2 cellular contexts compared by ENCODE assay signal in genomic region chr13:30301827-30302226, GRCh38.
A peak's percentile ranks its signal among the peaks of the same experiment; 100 is the strongest.
TF ChIP-seq lines count a peak whose summit lies in the region.

No MANE protein-coding gene starts in this region.

TF ChIP-seq in IMR-90, 13 proteins besides CTCF, POLR2A, EP300 and RAD21:
- TF ChIP-seq CEBPB (IDR thresholded peaks at IDR 0.05; ENCODE audit: low read depth, low read length), result 0 out of 2 replicates have a peak, but pooled peaks have one; percentile 12
- TF ChIP-seq MXI1 (IDR thresholded peaks at IDR 0.05; ENCODE audit: borderline replicate concordance, low read depth, low read length), result no peak
- TF ChIP-seq BHLHE40 (IDR thresholded peaks at IDR 0.05; ENCODE audit: low read depth, low read length), result no peak
- TF ChIP-seq RCOR1 (IDR thresholded peaks at IDR 0.05; ENCODE audit: insufficient replicate concordance, low read length), result no peak
- TF ChIP-seq SMC3 (IDR thresholded peaks at IDR 0.05; ENCODE audit: low read depth, low read length), result no peak
- TF ChIP-seq RFX5 (IDR thresholded peaks at IDR 0.05; ENCODE audit: low read depth, low read length), result no peak
- no peak for TF ChIP-seq USF2 (IDR thresholded peaks at IDR 0.05; ENCODE audit: low read depth, low read length)

TF ChIP-seq in SK-N-SH treated with all-trans-retinoic acid at 6 μM for 48 hours, 23 proteins besides CTCF, POLR2A, EP300 and RAD21:
- TF ChIP-seq ZFP30 (CRISPR knock-in tag; IDR thresholded peaks at IDR 0.05) (no peak), TSHZ2 (CRISPR knock-in tag; IDR thresholded peaks at IDR 0.05) (no peak), ZNF8 (CRISPR knock-in tag; IDR thresholded peaks at IDR 0.05) (no peak), GLIS3 (CRISPR knock-in tag; IDR thresholded peaks at IDR 0.05) (no peak), OSR1 (CRISPR knock-in tag; IDR thresholded peaks at IDR 0.05) (no peak), ESRRG (CRISPR knock-in tag; IDR thresholded peaks at IDR 0.05) (no peak), ZNF565 (CRISPR knock-in tag; conservative IDR thresholded peaks at IDR 0.05; ENCODE audit: low read depth) (no peak), TOX (CRISPR knock-in tag; IDR thresholded peaks at IDR 0.05; ENCODE audit: borderline replicate concordance) (no peak), ZFP3 (CRISPR knock-in tag; IDR thresholded peaks at IDR 0.05) (no peak), PPARA (CRISPR knock-in tag; IDR thresholded peaks at IDR 0.05; ENCODE audit: borderline replicate concordance) (no peak), CREB5 (CRISPR knock-in tag; IDR thresholded peaks at IDR 0.05; ENCODE audit: low read depth) (no peak), BACH2 (CRISPR knock-in tag; IDR thresholded peaks at IDR 0.05; ENCODE audit: borderline replicate concordance) (no peak), PATZ1 (CRISPR knock-in tag; IDR thresholded peaks at IDR 0.05; ENCODE audit: borderline replicate concordance) (no peak), SNAI2 (CRISPR knock-in tag; IDR thresholded peaks at IDR 0.05) (no peak), TCF4 (CRISPR knock-in tag; IDR thresholded peaks at IDR 0.05; ENCODE audit: borderline replicate concordance) (no peak), ZC3H10 (CRISPR knock-in tag; IDR thresholded peaks at IDR 0.05) (no peak)
TF ChIP-seq in SK-N-SH treated with all-trans-retinoic acid at 6 μM for 48 hours: peak in this region for 0.
